8 cellular contexts compared by ENCODE assay signal in genomic region chr3:106457278-106458210, GRCh38.
DNase-seq lines count a peak whose midpoint lies in the region; ATAC-seq and TF ChIP-seq lines count a peak whose summit lies in the region.
"Had no signal": no experiment of that assay in that cellular context is flagged by ENCODE, and none has a peak within 500 bp of the region (broad histone marks: within the 10 kb centered on the region; RNA-seq: fewer than 3 reads in every experiment).

No MANE protein-coding gene starts in this region.

- in situ Hi-C loops in GM13977 (cut with MboI; ENCODE audit: low pct_unique_long_range_greater_than_20kb, low sequenced_read_pairs, unreplicated experiment) = no loop called here

- ATAC-seq in GM21526 (IDR thresholded peaks at IDR 0.05; ENCODE audit: low FRiP score, unreplicated experiment) = peak; percentile 89
- peak; percentile 93 for ATAC-seq in HG03575 (IDR thresholded peaks at IDR 0.05; ENCODE audit: extremely low read depth, insufficient number of reproducible peaks, low FRiP score, unreplicated experiment)
- ATAC-seq in esophagus mucosa = peak; percentile 94
- no peak for ATAC-seq in left lobe of liver

- TF ChIP-seq CTCF in GM13977 (IDR thresholded peaks at IDR 0.05; ENCODE audit: extremely low read depth, insufficient read depth, missing control alignments) = no peak

- DNase-seq in GM13977 (ENCODE audit: low spot score) = peak; percentile 38
- peak; percentile 54 to 76 for DNase-seq in SHP77 (lab: John Stamatoyannopoulos, UW)
- DNase-seq in stimulated activated CD4-positive, alpha-beta T cell treated with anti-CD3 and anti-CD28 coated beads, Interleukin-4, amount 100 ng/mL, for 24 hours = peak; percentile 33
- DNase-seq in left lobe of liver (ENCODE audit: low spot score) = no peak
- DNase-seq: right lobe of liver had no signal
